Comparison of ENCODE assay signal across 9 cellular contexts in the genomic region with DNA sequence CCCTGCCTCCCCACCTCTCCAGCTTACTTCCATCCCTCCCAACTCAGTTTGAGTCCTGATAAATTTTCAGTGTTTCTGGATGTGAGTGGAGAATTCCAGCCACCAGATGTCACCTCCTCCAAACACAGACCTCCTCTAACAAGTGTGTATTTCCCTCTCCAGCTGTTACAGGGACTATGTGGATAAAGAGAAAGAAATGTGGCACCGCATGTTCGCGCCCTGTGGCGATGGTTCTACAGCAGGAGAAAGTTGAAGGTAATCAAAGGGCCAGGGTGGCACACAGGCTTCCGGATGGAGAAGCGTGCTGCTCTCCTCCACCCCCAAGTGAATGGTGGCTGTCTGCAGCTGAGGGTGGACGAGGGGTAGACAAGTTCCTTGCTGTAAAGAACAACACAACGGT. TPM values are rescaled to one million over a fixed set of nuclear protein-coding genes. Genes with fewer than 3 reads are reported as not detected.
DNase-seq lines count a peak whose midpoint lies in the region; ATAC-seq, FAIRE-seq and TF ChIP-seq lines count a peak whose summit lies in the region.
"Had no signal": no experiment of that assay in that cellular context is flagged by ENCODE, and none has a peak within 500 bp of the region (broad histone marks: within the 10 kb centered on the region; RNA-seq: fewer than 3 reads in every experiment).

No MANE protein-coding gene starts in this region.

- TF ChIP-seq CTCF in PC-3 (conservative IDR thresholded peaks at IDR 0.05; ENCODE audit: low read depth, low read length), result peak; percentile 50

- H3K79me2 ChIP-seq in PC-3 (ENCODE audit: low read length), result no peaks in the 10 kb centered on the region

- H4K20me1 ChIP-seq in PC-3 (ENCODE audit: low read length), result no peaks in the 10 kb centered on the region

- no peaks in the 10 kb centered on the region for H3K36me3 Mint-ChIP-seq in activated T-helper 2 cell treated with anti-CD3 and anti-CD28 coated beads, Interferon-gamma antibody, Interleukin-2, Interleukin-4, amounts not matched to agents 10 μg/mL and 5 μg/mL and 100 μg/mL, durations not matched to agents 14 hours and 24 hours and 36 hours (ENCODE audit: low read depth)

- H3K9me2 ChIP-seq in PC-3 (replicated peaks; ENCODE audit: low read length), result no peaks in the 10 kb centered on the region

- no peaks in the 10 kb centered on the region for H3K4me1 Mint-ChIP-seq in activated T-helper 2 cell treated with anti-CD3 and anti-CD28 coated beads, Interferon-gamma antibody, Interleukin-2, Interleukin-4, amounts not matched to agents 10 μg/mL and 5 μg/mL and 100 μg/mL, durations not matched to agents 14 hours and 24 hours and 36 hours (ENCODE audit: low read depth)

- no peaks in the 10 kb centered on the region; the same call in 1 of the 2 replicates for H3K27me3 ChIP-seq in PC-3 (ENCODE audit: low read length)

- no peak overlapping the region for H3K27ac ChIP-seq in PC-3 (ENCODE audit: low read length)

- ATAC-seq in PC-3, result peak; percentile 84
- no peak for ATAC-seq in HG02763 (IDR thresholded peaks at IDR 0.05; ENCODE audit: unreplicated experiment)

- H3F3A ChIP-seq in PC-3 (ENCODE audit: low read length, unreplicated experiment), result no peaks in the 10 kb centered on the region

- no peaks in the 10 kb centered on the region for H3K36me3 ChIP-seq in PC-3 (ENCODE audit: low read depth, low read length)

- no peak overlapping the region for H2AFZ ChIP-seq in PC-3 (ENCODE audit: low read length)

- H3K27me3 Mint-ChIP-seq in activated T-helper 2 cell treated with anti-CD3 and anti-CD28 coated beads, Interferon-gamma antibody, Interleukin-2, Interleukin-4, amounts not matched to agents 10 μg/mL and 5 μg/mL and 100 μg/mL, durations not matched to agents 14 hours and 24 hours and 36 hours (ENCODE audit: low read depth), result peaks cover 8% of the 10 kb centered on the region

- no TSS peak for BruUV-seq in PC-3 (replicated peaks; lab: Mats Ljungman, UMichigan)

- H3K9me3 Mint-ChIP-seq in activated T-helper 2 cell treated with anti-CD3 and anti-CD28 coated beads, Interferon-gamma antibody, Interleukin-2, Interleukin-4, amounts not matched to agents 10 μg/mL and 5 μg/mL and 100 μg/mL, durations not matched to agents 14 hours and 24 hours and 36 hours, result no peaks in the 10 kb centered on the region
- H3K9me3 Mint-ChIP-seq: activated naive CD4-positive, alpha-beta T cell treated with anti-CD3 and anti-CD28 coated beads for 36 hours had no signal

- H3K9ac ChIP-seq in PC-3 (ENCODE audit: low read length), result no peak overlapping the region

- intact Hi-C loops in PC-3 (cut with micrococcal nuclease), result loop anchor here (1.0 to 5.0 kb wide), 2 partner anchors 94 to 110 kb away; no protein-coding TSS in a partner anchor
- intact Hi-C loops in activated T-helper 2 cell treated with anti-CD3 and anti-CD28 coated beads, Interferon-gamma antibody, Interleukin-2, Interleukin-4, amounts not matched to agents 10 μg/mL and 5 μg/mL and 100 μg/mL, durations not matched to agents 14 hours and 24 hours and 36 hours (cut with micrococcal nuclease), result no loop called here

- CTCF ChIA-PET in PC-3 (lab: Charles Lee), result interaction anchor here (1.1 to 1.7 kb wide), 2 partner anchors 94 to 109 kb away, joined by 3 to 6 read pairs; no protein-coding TSS in a partner anchor

- no peak overlapping the region for H3K4me2 ChIP-seq in PC-3 (ENCODE audit: low read length)

- H3K4me1 ChIP-seq in PC-3 (ENCODE audit: insufficient read depth, low read length), result no peaks in the 10 kb centered on the region

- H3K4me3 ChIP-seq in PC-3 (ENCODE audit: low read length), result no peak overlapping the region

- no peak overlapping the region for H3K4me3 Mint-ChIP-seq in activated T-helper 2 cell treated with anti-CD3 and anti-CD28 coated beads, Interferon-gamma antibody, Interleukin-2, Interleukin-4, amounts not matched to agents 10 μg/mL and 5 μg/mL and 100 μg/mL, durations not matched to agents 14 hours and 24 hours and 36 hours (ENCODE audit: low read depth)
- H3K4me3 Mint-ChIP-seq: activated naive CD4-positive, alpha-beta T cell treated with anti-CD3 and anti-CD28 coated beads for 36 hours had no signal

- H3K27ac Mint-ChIP-seq in activated T-helper 2 cell treated with anti-CD3 and anti-CD28 coated beads, Interferon-gamma antibody, Interleukin-2, Interleukin-4, amounts not matched to agents 10 μg/mL and 5 μg/mL and 100 μg/mL, durations not matched to agents 14 hours and 24 hours and 36 hours, result no peak overlapping the region
- H3K27ac Mint-ChIP-seq: activated naive CD4-positive, alpha-beta T cell treated with anti-CD3 and anti-CD28 coated beads for 36 hours had no signal

- H3K9me3 ChIP-seq in PC-3 (ENCODE audit: low read length), result no peaks in the 10 kb centered on the region

- DNase-seq in EH (ENCODE audit: low read depth) (peak; percentile 75), PC-3 (peak; percentile 8), frontal cortex (ENCODE audit: low spot score in 2 of 2) (peak; percentile 52 to 70), renal cortical epithelial cell (ENCODE audit: low read depth) (peak; percentile 59), AML-193 (lab: John Stamatoyannopoulos, UW) (no peak), putamen (ENCODE audit: low spot score) (no peak)
- DNase-seq in activated T-helper 2 cell treated with anti-CD3 and anti-CD28 coated beads, Interferon-gamma antibody, Interleukin-2, Interleukin-4, amounts not matched to agents 10 μg/mL and 5 μg/mL and 100 μg/mL, durations not matched to agents 14 hours and 24 hours and 36 hours (ENCODE audit: low spot score), result no peak
- DNase-seq: activated naive CD4-positive, alpha-beta T cell treated with anti-CD3 and anti-CD28 coated beads for 36 hours had no signal

- POLR2A ChIA-PET in PC-3 (lab: Charles Lee; ENCODE audit: unreplicated experiment), result no interaction called here

- FAIRE-seq in frontal cortex (lab: Jason Lieb, UNC), result no peak

RNA-seq across cellular contexts. Expression of a gene that starts 14.7 kb away (rescaled TPM):
- not detected in 2 replicates for total RNA-seq in PC-3 (2014; rRNA removed)
- total RNA-seq in frontal cortex, result not detected
- not detected in 2 replicates for total RNA-seq in renal cortical epithelial cell
- total RNA-seq in activated T-helper 2 cell treated with anti-CD3 and anti-CD28 coated beads, Interferon-gamma antibody, Interleukin-2, Interleukin-4, amounts not matched to agents 10 μg/mL and 5 μg/mL and 100 μg/mL, durations not matched to agents 14 hours and 24 hours and 36 hours, result not detected in 2 replicates
- total RNA-seq: activated naive CD4-positive, alpha-beta T cell treated with anti-CD3 and anti-CD28 coated beads for 36 hours had no signal

RNA-seq across cellular contexts. Expression of a gene that starts 14.8 kb away (rescaled TPM):
- total RNA-seq in PC-3 (2014; rRNA removed), result not detected in 2 replicates
- total RNA-seq in frontal cortex, result not detected
- 0.05 TPM in 1 of 2 replicates, not detected in the other for total RNA-seq in renal cortical epithelial cell
- not detected in 2 replicates for total RNA-seq in activated T-helper 2 cell treated with anti-CD3 and anti-CD28 coated beads, Interferon-gamma antibody, Interleukin-2, Interleukin-4, amounts not matched to agents 10 μg/mL and 5 μg/mL and 100 μg/mL, durations not matched to agents 14 hours and 24 hours and 36 hours
- total RNA-seq: activated naive CD4-positive, alpha-beta T cell treated with anti-CD3 and anti-CD28 coated beads for 36 hours had no signal

RNA-seq across cellular contexts. Expression of a gene that starts 34.0 kb away (rescaled TPM):
- 36.0 and 51.6 TPM in 2 replicates for total RNA-seq in PC-3 (2014; rRNA removed)
- total RNA-seq in frontal cortex, result 15.9 TPM
- total RNA-seq in renal cortical epithelial cell, result 20.1 and 50.7 TPM in 2 replicates
- 58.3 and 63.2 TPM in 2 replicates for total RNA-seq in activated T-helper 2 cell treated with anti-CD3 and anti-CD28 coated beads, Interferon-gamma antibody, Interleukin-2, Interleukin-4, amounts not matched to agents 10 μg/mL and 5 μg/mL and 100 μg/mL, durations not matched to agents 14 hours and 24 hours and 36 hours

Comparison
In these comparisons a context has a peak if more than half of its experiments do, and no peak if none do; other contexts are left out.
1. DNase-seq: peak in EH (single experiment), PC-3 (single experiment), frontal cortex (2 of 2) and renal cortical epithelial cell (single experiment); none in AML-193 (0 of 2), putamen (single experiment) and activated T-helper 2 cell treated with anti-CD3 and anti-CD28 coated beads, Interferon-gamma antibody, Interleukin-2, Interleukin-4, amounts not matched to agents 10 μg/mL and 5 μg/mL and 100 μg/mL, durations not matched to agents 14 hours and 24 hours and 36 hours (single experiment).